Comparison of ENCODE assay signal across 8 cellular contexts in the genomic region with DNA sequence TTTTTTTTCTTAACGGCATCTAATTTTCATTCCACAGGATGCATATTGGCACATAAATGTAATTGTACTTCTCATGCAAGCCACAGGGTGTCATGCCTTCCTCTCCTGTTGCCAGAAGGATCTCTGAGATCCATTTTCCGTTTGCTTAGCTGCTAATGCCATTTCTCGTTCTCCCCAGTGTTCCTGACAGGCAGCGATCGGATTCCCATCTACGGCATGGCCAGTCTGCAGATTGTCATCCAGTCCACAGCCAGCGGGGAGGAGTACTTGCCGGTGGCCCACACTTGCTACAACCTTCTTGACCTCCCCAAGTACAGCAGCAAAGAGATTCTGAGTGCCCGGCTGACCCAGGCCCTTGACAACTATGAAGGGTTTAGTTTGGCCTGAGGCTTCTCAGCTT. TPM values are rescaled to one million over a fixed set of nuclear protein-coding genes. Genes with fewer than 3 reads are reported as not detected.
DNase-seq lines count a peak whose midpoint lies in the region; ATAC-seq and TF ChIP-seq lines count a peak whose summit lies in the region.

No MANE protein-coding gene starts in this region.

- H3K4me1 Mint-ChIP-seq in H9 (no peaks in the 10 kb centered on the region), osteocyte (ENCODE audit: unreplicated experiment) (peaks cover 14% of the 10 kb centered on the region)
- H3K4me1 Mint-ChIP-seq in activated T-cell treated with anti-CD3 and anti-CD28 coated beads, Interleukin-2, amount 50 U/mL, for 72 hours (ENCODE audit: low read depth), result peaks cover 13% of the 10 kb centered on the region

- H3K27ac ChIP-seq in H9 (ENCODE audit: insufficient read length, low read depth, low read length), result no peak overlapping the region
- no peak overlapping the region for H3K27ac ChIP-seq in OCI-LY7 (ENCODE audit: low read depth, low read length, poor library complexity, severe bottlenecking)

- H4K20me1 ChIP-seq in H9 (ENCODE audit: control insufficient read depth, insufficient read depth, insufficient read length) (no peaks in the 10 kb centered on the region), OCI-LY7 (ENCODE audit: insufficient read depth, low read length) (no peaks in the 10 kb centered on the region)

- TF ChIP-seq CTCF in H9 (conservative IDR thresholded peaks at IDR 0.05), result peak; percentile 61
- TF ChIP-seq CTCF in OCI-LY7 (conservative IDR thresholded peaks at IDR 0.05; ENCODE audit: low read length), result 0 out of 2 replicates have a peak, but pooled peaks have one; percentile 21
- peak; percentile 75 for TF ChIP-seq CTCF in fibroblast of mammary gland (conservative IDR thresholded peaks at IDR 0.05; ENCODE audit: control insufficient read depth, insufficient read depth, low read depth, low read length)
- peak; percentile 77 for TF ChIP-seq CTCF in osteocyte (IDR thresholded peaks at IDR 0.05)

- H2AFZ ChIP-seq in H9 (ENCODE audit: low read length), result no peak overlapping the region
- no peak overlapping the region for H2AFZ ChIP-seq in OCI-LY7 (ENCODE audit: low read length)

- H2BK20ac ChIP-seq in H9 (ENCODE audit: low read depth, low read length, poor library complexity, severe bottlenecking), result no peak overlapping the region

- H3K9me3 Mint-ChIP-seq in H9, result no peaks in the 10 kb centered on the region
- no peaks in the 10 kb centered on the region for H3K9me3 Mint-ChIP-seq in osteocyte (ENCODE audit: unreplicated experiment)
- H3K9me3 Mint-ChIP-seq in activated T-cell treated with anti-CD3 and anti-CD28 coated beads, Interleukin-2, amount 50 U/mL, for 72 hours, result no peaks in the 10 kb centered on the region

- H3K18ac ChIP-seq in H9 (ENCODE audit: insufficient read length, low read depth, low read length), result no peak overlapping the region

- H3K56ac ChIP-seq in H9 (ENCODE audit: insufficient read length, low read depth, low read length), result no peak overlapping the region

- peak overlapping the region in 1 of 3 experiments; percentile 5; a peak in 1 of 7 replicates for H3K27ac Mint-ChIP-seq in H9
- H3K27ac Mint-ChIP-seq in osteocyte (ENCODE audit: unreplicated experiment), result peak overlapping the region; percentile 23
- no peak overlapping the region for H3K27ac Mint-ChIP-seq in activated T-cell treated with anti-CD3 and anti-CD28 coated beads, Interleukin-2, amount 50 U/mL, for 72 hours

- no peaks in the 10 kb centered on the region for H3K4me1 ChIP-seq in H9 (ENCODE audit: insufficient read depth, low read length)
- H3K4me1 ChIP-seq in OCI-LY7 (ENCODE audit: insufficient read depth, low read length, poor library complexity, severe bottlenecking), result no peaks in the 10 kb centered on the region

- POLR2A ChIA-PET in OCI-LY7 (lab: Charles Lee), result interaction anchor here (0.8 kb wide), 1 partner anchor 28 kb away, joined by 4 read pairs; no protein-coding TSS in a partner anchor

- H3K36me3 Mint-ChIP-seq in H9 (ENCODE audit: insufficient read depth in 1 of 3, low read depth in 3 of 3), result 0 out of 7 replicates have a peak, but pooled peaks cover 0 to 6% (median 0%) of the 10 kb centered on the region in 3 experiments
- peaks cover 12% of the 10 kb centered on the region for H3K36me3 Mint-ChIP-seq in osteocyte (ENCODE audit: unreplicated experiment)
- peaks cover 0 to 3% of the 10 kb centered on the region in 2 donors for H3K36me3 Mint-ChIP-seq in activated T-cell treated with anti-CD3 and anti-CD28 coated beads, Interleukin-2, amount 50 U/mL, for 72 hours (ENCODE audit: insufficient read depth in 2 of 2)

- H3T11ph ChIP-seq in H9 (ENCODE audit: low read length), result no peak overlapping the region

- H2AK5ac ChIP-seq in H9 (ENCODE audit: insufficient read length, low read length), result no peak overlapping the region

- no peak overlapping the region for H3K9ac ChIP-seq in H9 (ENCODE audit: extremely low read depth, insufficient read length, low read length)

- no peaks in the 10 kb centered on the region for H3K9me3 ChIP-seq in H9 (ENCODE audit: control insufficient read depth, low read depth, low read length)
- no peaks in the 10 kb centered on the region for H3K9me3 ChIP-seq in OCI-LY7 (ENCODE audit: low read length)

- H2BK15ac ChIP-seq in H9 (ENCODE audit: low read depth, low read length), result no peak overlapping the region

- H3K4me2 ChIP-seq in H9 (ENCODE audit: insufficient read depth, insufficient read length, low read length) (no peak overlapping the region), OCI-LY7 (ENCODE audit: low read length) (no peak overlapping the region)

- no peak for DNase-seq in H9
- no peak for DNase-seq in OCI-LY7 (ENCODE audit: low spot score)
- peak; percentile 76 for DNase-seq in fibroblast of mammary gland (ENCODE audit: low read depth)
- no peak for DNase-seq in osteocyte (ENCODE audit: extremely low spot score, unreplicated experiment)
- no peak for DNase-seq in DMS79 (lab: John Stamatoyannopoulos, UW)
- no peak for DNase-seq in activated T-cell treated with anti-CD3 and anti-CD28 coated beads, Interleukin-2, amount 50 U/mL, for 72 hours
- no peak for DNase-seq in islet precursor cell

- H3K36me3 ChIP-seq in OCI-LY7 (ENCODE audit: insufficient read depth, low read length), result no peaks in the 10 kb centered on the region

- H3K4me3 ChIP-seq in OCI-LY7 (ENCODE audit: low read depth, low read length, poor library complexity, severe bottlenecking) (no peak overlapping the region), fibroblast of mammary gland (ENCODE audit: control insufficient read depth, low read depth, low read length) (no peak overlapping the region)

- no CpG with 5 or more reads among the region's 9 CpGs for WGBS in H9 (ENCODE audit: extremely low coverage, insufficient read length, low lambda C conversion rate)

- H2BK12ac ChIP-seq in H9 (ENCODE audit: insufficient read length, low read depth, low read length), result no peak overlapping the region

- no peak overlapping the region for H2BK120ac ChIP-seq in H9 (ENCODE audit: low read depth, low read length, poor library complexity, severe bottlenecking)

- H3K4me3 Mint-ChIP-seq in H9, result no peak overlapping the region
- peak overlapping the region; percentile 12 for H3K4me3 Mint-ChIP-seq in osteocyte (ENCODE audit: unreplicated experiment)
- H3K4me3 Mint-ChIP-seq in activated T-cell treated with anti-CD3 and anti-CD28 coated beads, Interleukin-2, amount 50 U/mL, for 72 hours, result no peak overlapping the region

- no peaks in the 10 kb centered on the region for H3K9me2 ChIP-seq in OCI-LY7 (ENCODE audit: insufficient read depth, low read length)

- H4K5ac ChIP-seq in H9 (ENCODE audit: insufficient read length, low read depth, low read length), result no peak overlapping the region

- CTCF ChIA-PET in OCI-LY7 (lab: Charles Lee; ENCODE audit: unreplicated experiment), result no interaction called here

- no peak overlapping the region for H3K23ac ChIP-seq in H9 (ENCODE audit: insufficient read length, low read depth, low read length)

- no peak overlapping the region for H4K8ac ChIP-seq in H9 (replicated peaks; ENCODE audit: insufficient read length, low read depth, low read length)

- H4K91ac ChIP-seq in H9 (ENCODE audit: insufficient read length, low read depth, low read length), result no peak overlapping the region

- no peaks in the 10 kb centered on the region for H3K23me2 ChIP-seq in H9 (ENCODE audit: insufficient read length, low read depth, low read length, poor library complexity, severe bottlenecking)

- H3K79me2 ChIP-seq in H9 (ENCODE audit: insufficient read depth, low read length) (no peaks in the 10 kb centered on the region), OCI-LY7 (ENCODE audit: insufficient read depth, low read depth, low read length) (no peaks in the 10 kb centered on the region)

- ATAC-seq in GM19023 (IDR thresholded peaks at IDR 0.05; ENCODE audit: unreplicated experiment), result no peak
- no peak for ATAC-seq in activated T-cell treated with anti-CD3 and anti-CD28 coated beads, Interleukin-2, amount 50 U/mL, for 72 hours (replicated peaks in 1 of 2)

- no peaks in the 10 kb centered on the region for H3K79me1 ChIP-seq in H9 (ENCODE audit: insufficient read depth, low read depth, low read length, poor library complexity, severe bottlenecking)

- no peaks in the 10 kb centered on the region for H3K27me3 ChIP-seq in H9 (ENCODE audit: insufficient read depth, low read length)

- no TSS peak for BruUV-seq in OCI-LY7 (replicated peaks; lab: Mats Ljungman, UMichigan)

- intact Hi-C loops in OCI-LY7 (cut with micrococcal nuclease; ENCODE audit: unreplicated experiment), result no loop called here

- H3K4ac ChIP-seq in H9 (ENCODE audit: low read depth, low read length), result no peak overlapping the region

- H2BK5ac ChIP-seq in H9 (ENCODE audit: insufficient read length, low read length), result no peak overlapping the region

- H3K27me3 Mint-ChIP-seq in H9 (ENCODE audit: low read depth) (no peaks in the 10 kb centered on the region), osteocyte (ENCODE audit: unreplicated experiment) (no peaks in the 10 kb centered on the region)
- H3K27me3 Mint-ChIP-seq in activated T-cell treated with anti-CD3 and anti-CD28 coated beads, Interleukin-2, amount 50 U/mL, for 72 hours (ENCODE audit: low read depth), result no peaks in the 10 kb centered on the region

- no peak overlapping the region for H3K14ac ChIP-seq in H9 (ENCODE audit: insufficient read depth, low read length)

RNA-seq across cellular contexts. Expression of a gene that starts 8.9 kb away (rescaled TPM):
- total RNA-seq in H9 (2021), result 2.1 and 2.2 TPM in 2 replicates
- 0.57 and 1.1 TPM in 2 replicates for total RNA-seq in OCI-LY7 (2014; rRNA removed; shearing (Covaris generic))
- total RNA-seq in OCI-LY7 (2022), result 0.29 and 0.37 TPM in 2 replicates
- total RNA-seq in osteocyte, result 5.6 and 5.7 TPM in 2 replicates
- total RNA-seq in activated T-cell treated with anti-CD3 and anti-CD28 coated beads, Interleukin-2, amount 50 U/mL, for 72 hours, result 1 to 10 TPM; 5.0 to 5.9 TPM

Comparison
In these comparisons a context has a peak if more than half of its experiments do, and no peak if none do; other contexts are left out.
1. CTCF ChIP-seq: peak in every context shown above with its lines; median percentile 77 in osteocyte; 75 in fibroblast of mammary gland; 61 in H9; 21 in OCI-LY7.